16 cellular contexts compared by ENCODE assay signal in the genomic region with DNA sequence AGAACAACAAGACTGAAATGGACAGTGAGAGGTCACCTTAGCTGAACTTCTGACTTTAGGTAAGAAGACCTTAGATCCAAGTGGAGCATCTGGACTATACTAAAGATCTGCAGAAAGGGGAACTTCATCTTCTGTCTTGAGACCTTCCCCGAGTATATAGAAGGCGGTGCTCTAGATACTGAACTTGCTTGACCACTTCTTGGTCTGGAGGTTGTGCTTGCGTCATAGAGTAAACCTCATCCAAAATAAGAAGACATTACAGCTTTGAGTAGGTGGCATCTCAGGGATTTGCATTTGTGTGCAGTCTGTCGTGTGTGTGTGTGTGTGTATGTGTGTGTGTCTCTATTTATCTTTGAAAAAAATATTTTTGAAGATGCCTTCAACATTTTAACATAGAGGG.
"Had no signal": no experiment of that assay in that cellular context is flagged by ENCODE, and none has a peak within 500 bp of the region (broad histone marks: within the 10 kb centered on the region; RNA-seq: fewer than 3 reads in every experiment).

No MANE protein-coding gene starts in this region.

- H3K4me3 ChIP-seq: gastrocnemius medialis, heart right ventricle, thyroid gland had no signal

- H3K27ac ChIP-seq: gastrocnemius medialis, heart right ventricle, thyroid gland had no signal

- H3K9me3 Mint-ChIP-seq: activated T-cell treated with anti-CD3 and anti-CD28 coated beads, Interleukin-2, amount 50 U/mL, for 4 hours; neural crest cell; T-helper 2 cell treated with Interferon-gamma antibody and Interleukin-4, amounts not matched to agents 5 μg/mL and 100 μg/mL, for 36 hours had no signal

- H3K9me3 ChIP-seq: gastrocnemius medialis, heart right ventricle, thyroid gland had no signal

- H3K4me1 ChIP-seq: gastrocnemius medialis had no signal

- H3K4me3 Mint-ChIP-seq: activated CD8-positive, alpha-beta memory T cell treated with anti-CD3 and anti-CD28 coated beads, Interleukin-2, amount 10 ng/mL, durations not matched to agents 7 days and 5 days; activated naive CD8-positive, alpha-beta T cell; activated T-cell treated with anti-CD3 and anti-CD28 coated beads, Interleukin-2, amount 50 U/mL, for 4 hours; neural crest cell; T-helper 2 cell treated with Interferon-gamma antibody and Interleukin-4, amounts not matched to agents 5 μg/mL and 100 μg/mL, for 36 hours had no signal

- H3K27me3 Mint-ChIP-seq: activated CD8-positive, alpha-beta memory T cell treated with anti-CD3 and anti-CD28 coated beads, Interleukin-2, amount 10 ng/mL, durations not matched to agents 7 days and 5 days had no signal

- DNase-seq: activated CD4-positive, alpha-beta T cell treated with anti-CD3 and anti-CD28 coated beads, Interleukin-2, amount 50 U/mL, for 4 hours; activated CD4-positive, CD25-positive, alpha-beta regulatory T cell treated with anti-CD3 and anti-CD28 coated beads, Interleukin-2, amount 50 U/mL, for 72 hours; activated CD8-positive, alpha-beta memory T cell treated with anti-CD3 and anti-CD28 coated beads, Interleukin-2, amount 10 ng/mL, durations not matched to agents 7 days and 5 days; activated gamma-delta T cell; activated T-cell treated with anti-CD3 and anti-CD28 coated beads, Interleukin-2, amount 50 U/mL, for 4 hours; anterior cingulate cortex; effector CD4-positive, alpha-beta T cell; gastrocnemius medialis; heart right ventricle; islet precursor cell; mesendoderm; stimulated activated CD4-positive, alpha-beta T cell treated with anti-CD3 and anti-CD28 coated beads, Interleukin-4, amount 100 ng/mL, for 1 hour; thyroid gland had no signal

- H3K36me3 ChIP-seq: gastrocnemius medialis, thyroid gland had no signal

- H3K27me3 ChIP-seq: gastrocnemius medialis, heart right ventricle, thyroid gland had no signal

- H3K27ac Mint-ChIP-seq: activated CD8-positive, alpha-beta memory T cell treated with anti-CD3 and anti-CD28 coated beads, Interleukin-2, amount 10 ng/mL, durations not matched to agents 7 days and 5 days; activated naive CD8-positive, alpha-beta T cell; T-helper 2 cell treated with Interferon-gamma antibody and Interleukin-4, amounts not matched to agents 5 μg/mL and 100 μg/mL, for 36 hours had no signal

- ATAC-seq: activated CD8-positive, alpha-beta memory T cell treated with anti-CD3 and anti-CD28 coated beads, Interleukin-2, amount 10 ng/mL, durations not matched to agents 7 days and 5 days; activated T-cell treated with anti-CD3 and anti-CD28 coated beads, Interleukin-2, amount 50 U/mL, for 4 hours; gastrocnemius medialis; heart right ventricle had no signal

- H3K36me3 Mint-ChIP-seq: activated CD8-positive, alpha-beta memory T cell treated with anti-CD3 and anti-CD28 coated beads, Interleukin-2, amount 10 ng/mL, durations not matched to agents 7 days and 5 days; activated naive CD8-positive, alpha-beta T cell had no signal
